In genomic region chr4:68691186-68691585, GRCh38 we compare ENCODE assay signal across 39 cellular contexts. TPM values are rescaled to one million over a fixed set of nuclear protein-coding genes. Genes with fewer than 3 reads are reported as not detected.
"Had no signal": no experiment of that assay in that cellular context is flagged by ENCODE, and none has a peak within 500 bp of the region (broad histone marks: within the 10 kb centered on the region; RNA-seq: fewer than 3 reads in every experiment).

No MANE protein-coding gene starts in this region.

- H3K36me3 ChIP-seq: MG63 had no signal

- H3K27me3 ChIP-seq: MG63 had no signal

- DNase-seq: Karpas-422, Kasumi-1, MG63, MM.1S, MV-4-11, NCI-H1048, NCI-H1092, NCI-H1092 treated with DMSO at 0.1 percent for 48 hours, NCI-H1105, NCI-H1105 treated with DMSO at 0.1 percent for 48 hours, NCI-H1417, NCI-H1417 treated with DMSO at 0.1 percent for 48 hours, NCI-H1436, NCI-H1436 treated with DMSO at 0.1 percent for 48 hours, NCI-H146, NCI-H1694, NCI-H1694 treated with DMSO at 0.1 percent for 48 hours, NCI-H187, NCI-H187 treated with DMSO at 0.1 percent for 48 hours, NCI-H1930, NCI-H2029, NCI-H2029 treated with DMSO at 0.1 percent for 48 hours, NCI-H2081, NCI-H2081 treated with DMSO at 0.1 percent for 48 hours, NCI-H2107, NCI-H2171, NCI-H2171 treated with DMSO at 0.1 percent for 48 hours, NCI-H2227 treated with DMSO at 0.1 percent for 48 hours, NCI-H226, NCI-H345, NCI-H446, NCI-H446 treated with DMSO at 0.1 percent for 48 hours, NCI-H510A, NCI-H510A treated with DMSO at 0.1 percent for 48 hours, NCI-H524, NCI-H524 treated with DMSO at 0.1 percent for 48 hours had no signal

- H3K4me3 ChIP-seq: MG63 had no signal

- H3K9me3 ChIP-seq: MG63 had no signal

RNA-seq across cellular contexts. Expression of gene UGT2B15, which starts 20.7 kb away (rescaled TPM):
- total RNA-seq: M059J, MCF 10A, NCI-H460 had no signal
